ENCODE assay signal across 7 cellular contexts in the genomic region with DNA sequence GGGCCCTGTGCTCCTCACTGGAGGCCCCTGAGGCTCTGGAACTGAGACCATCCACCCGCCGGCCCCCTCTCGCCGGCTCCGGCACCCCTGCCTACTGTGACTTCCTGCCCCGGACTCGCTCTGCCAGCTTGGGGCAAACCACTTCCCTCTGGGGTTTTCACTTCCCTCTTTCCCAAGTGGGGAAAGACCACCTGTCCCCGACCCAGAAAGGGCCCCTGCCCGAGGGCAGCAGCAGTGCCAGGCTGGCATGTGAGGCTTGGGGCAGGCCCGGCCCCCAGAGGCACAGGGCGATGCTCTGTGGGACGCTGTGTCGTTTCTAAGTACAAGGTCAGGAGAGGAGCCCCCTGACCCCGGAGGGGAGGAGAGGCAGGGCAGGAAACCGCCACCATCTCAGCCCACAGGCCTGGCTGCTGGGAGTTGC. TPM values are rescaled to one million over a fixed set of nuclear protein-coding genes. Genes with fewer than 3 reads are reported as not detected.
DNase-seq lines count a peak whose midpoint lies in the region; ATAC-seq and TF ChIP-seq lines count a peak whose summit lies in the region.
"Not testable (repeated sequence)": the region's sequence is repeated elsewhere in the genome, so short reads cannot be mapped to it uniquely, and the experiment has no call there.

No MANE protein-coding gene starts in this region.

- not testable (repeated sequence) for H3K27ac ChIP-seq in CD4-positive, alpha-beta T cell (ENCODE audit: low read depth, low read length)

- CTCF ChIA-PET in CD4-positive, alpha-beta T cell (lab: Charles Lee) = not testable (repeated sequence)

- not testable (repeated sequence) for TF ChIP-seq CTCF in CD4-positive, alpha-beta T cell (IDR thresholded peaks at IDR 0.05); natural killer cell (IDR thresholded peaks at IDR 0.05)

- H3K27me3 ChIP-seq in CD4-positive, alpha-beta T cell (ENCODE audit: control insufficient read depth, insufficient read depth, low read length) = not testable (repeated sequence)

- not testable (repeated sequence) for H3K4me1 Mint-ChIP-seq in CD4-positive, alpha-beta T cell (ENCODE audit: low read depth); activated naive CD8-positive, alpha-beta T cell treated with anti-CD3 and anti-CD28 coated beads, Interleukin-2, amount 50 U/mL, for 24 hours; natural killer cell

- not testable (repeated sequence) for H3K9me3 ChIP-seq in CD4-positive, alpha-beta T cell (ENCODE audit: control insufficient read depth, low read length)

- H3K27ac Mint-ChIP-seq in CD4-positive, alpha-beta T cell; activated naive CD8-positive, alpha-beta T cell treated with anti-CD3 and anti-CD28 coated beads, Interleukin-2, amount 50 U/mL, for 24 hours; natural killer cell: not testable (repeated sequence)

- not testable (repeated sequence) for H3K9me3 Mint-ChIP-seq in CD4-positive, alpha-beta T cell; activated naive CD8-positive, alpha-beta T cell treated with anti-CD3 and anti-CD28 coated beads, Interleukin-2, amount 50 U/mL, for 24 hours; natural killer cell

- peak; percentile 61 for ATAC-seq in CD4-positive, alpha-beta T cell (ENCODE audit: poor library complexity)
- peak; percentile 51 for ATAC-seq in GM19395 (IDR thresholded peaks at IDR 0.05; ENCODE audit: unreplicated experiment)
- ATAC-seq in HG03175 (IDR thresholded peaks at IDR 0.05; ENCODE audit: unreplicated experiment) = peak; percentile 49
- ATAC-seq in activated CD4-positive, CD25-positive, alpha-beta regulatory T cell treated with anti-CD3 and anti-CD28 coated beads, Interleukin-2, amount 50 U/mL, for 24 hours = peak; percentile 26 to 48
- ATAC-seq in activated naive CD8-positive, alpha-beta T cell treated with anti-CD3 and anti-CD28 coated beads, Interleukin-2, amount 50 U/mL, for 24 hours = peak; percentile 51
- ATAC-seq in left cardiac atrium = peak; percentile 44 to 56
- peak; percentile 54 to 61 (median 61) for ATAC-seq in natural killer cell

- not testable (repeated sequence) for H3K36me3 Mint-ChIP-seq in CD4-positive, alpha-beta T cell (ENCODE audit: low read depth); activated naive CD8-positive, alpha-beta T cell treated with anti-CD3 and anti-CD28 coated beads, Interleukin-2, amount 50 U/mL, for 24 hours (ENCODE audit: low read depth); natural killer cell

- POLR2A ChIA-PET in CD4-positive, alpha-beta T cell (lab: Charles Lee) = not testable (repeated sequence)

- not testable (repeated sequence) for H3K27me3 Mint-ChIP-seq in CD4-positive, alpha-beta T cell; activated naive CD8-positive, alpha-beta T cell treated with anti-CD3 and anti-CD28 coated beads, Interleukin-2, amount 50 U/mL, for 24 hours; natural killer cell (ENCODE audit: low read depth in 2 of 2)

- DNase-seq in CD4-positive, alpha-beta T cell; activated naive CD8-positive, alpha-beta T cell treated with anti-CD3 and anti-CD28 coated beads, Interleukin-2, amount 50 U/mL, for 24 hours; left cardiac atrium; natural killer cell: not testable (repeated sequence)

- H3K4me3 Mint-ChIP-seq in CD4-positive, alpha-beta T cell; activated naive CD8-positive, alpha-beta T cell treated with anti-CD3 and anti-CD28 coated beads, Interleukin-2, amount 50 U/mL, for 24 hours; natural killer cell: not testable (repeated sequence)

- intact Hi-C loops in CD4-positive, alpha-beta T cell (cut with DNase I, micrococcal nuclease); left cardiac atrium (cut with DNase I); natural killer cell (cut with micrococcal nuclease): not testable (repeated sequence)

RNA-seq across cellular contexts. Expression of gene SIK1, which starts 27.3 kb away (rescaled TPM):
- total RNA-seq in CD4-positive, alpha-beta T cell = 100 to 1,000 TPM; 314 to 317 TPM
- total RNA-seq in left cardiac atrium (10 to 100 TPM; 15.3 to 49.7 TPM), natural killer cell (100 to 1,000 TPM; 201 to 382 (median 203) TPM)
